Comparison of ENCODE assay signal across 8 cellular contexts in genomic region chr1:246566808-246567154, GRCh38. TPM values are rescaled to one million over a fixed set of nuclear protein-coding genes. Genes with fewer than 3 reads are reported as not detected.
DNase-seq lines count a peak whose midpoint lies in the region; ATAC-seq and TF ChIP-seq lines count a peak whose summit lies in the region.

No MANE protein-coding gene starts in this region.

- peak; percentile 6 for ATAC-seq in activated CD4-positive, CD25-positive, alpha-beta regulatory T cell treated with anti-CD3 and anti-CD28 coated beads, Interleukin-2, amount 50 U/mL, for 24 hours
- ATAC-seq in HCT116 (peak; percentile 19), lower lobe of right lung (peak; percentile 52 to 59)

- H3K4me1 ChIP-seq in HCT116 (ENCODE audit: control insufficient read depth in 1 of 2, insufficient read depth in 2 of 2, low read length in 2 of 2) (peaks cover 10 to 16% of the 10 kb centered on the region in 2 experiments), lower lobe of right lung (peaks cover 63% of the 10 kb centered on the region)

- no peaks in the 10 kb centered on the region for H3K27me3 ChIP-seq in HCT116 (ENCODE audit: insufficient read depth, low read length)
- no peaks in the 10 kb centered on the region for H3K27me3 ChIP-seq in lower lobe of right lung (ENCODE audit: low read depth)

- H3K9me2 ChIP-seq in HCT116 (ENCODE audit: insufficient read depth) = no peaks in the 10 kb centered on the region

- H3K9me3 ChIP-seq in HCT116 (ENCODE audit: control insufficient read depth in 1 of 2, insufficient read depth in 1 of 2, low read depth in 1 of 2, low read length in 2 of 2) = no peaks in the 10 kb centered on the region
- no peaks in the 10 kb centered on the region for H3K9me3 ChIP-seq in lower lobe of right lung

- RAD21 ChIA-PET in HCT116 (lab: Charles Lee; ENCODE audit: low non-redundant PET in 1 of 2, low total read pairs in 2 of 2, uncharacterized antibody in 2 of 2, unreplicated experiment in 2 of 2) = no interaction called here

- peaks cover 87% of the 10 kb centered on the region for H3K79me2 ChIP-seq in HCT116 (ENCODE audit: insufficient read depth, low read length)

- TF ChIP-seq CTCF in HCT116 (IDR thresholded peaks at IDR 0.05 in 2 of 3, conservative IDR thresholded peaks at IDR 0.05 in 1 of 3; ENCODE audit: borderline replicate concordance in 1 of 3, insufficient read depth in 1 of 3, low read depth in 2 of 3, low read length in 2 of 3) = no peak
- TF ChIP-seq CTCF in lower lobe of right lung (IDR thresholded peaks at IDR 0.05) = no peak

- no peak for DNase-seq in activated CD4-positive, CD25-positive, alpha-beta regulatory T cell treated with anti-CD3 and anti-CD28 coated beads, Interleukin-2, amount 50 U/mL, for 72 hours
- no peak for DNase-seq in HCT116 (ENCODE audit: low read depth, low spot score)
- DNase-seq in NCI-H2171 treated with DMSO at 0.1 percent for 48 hours (lab: John Stamatoyannopoulos, UW) = peak; percentile 85
- DNase-seq in lower lobe of right lung = no peak
- DNase-seq in 8988T = no peak

- peak overlapping the region; percentile 51 for H2AFZ ChIP-seq in HCT116 (ENCODE audit: low read depth, low read length, poor library complexity, severe bottlenecking)

- no peak for TF ChIP-seq POLR2A in HCT116 (IDR thresholded peaks at IDR 0.05; ENCODE audit: borderline replicate concordance, extremely low read depth, insufficient read depth, insufficient read length)

- CTCF ChIA-PET in HCT116 (lab: Charles Lee) = no interaction called here

- peak overlapping the region; percentile 80 for H3K9ac ChIP-seq in HCT116 (ENCODE audit: low read length)

- POLR2A ChIA-PET in HCT116 (lab: Charles Lee) = no interaction called here

- H4K20me1 ChIP-seq in HCT116 (ENCODE audit: insufficient read depth) = no peaks in the 10 kb centered on the region

- TF ChIP-seq RAD21 in HCT116 (IDR thresholded peaks at IDR 0.05; ENCODE audit: low read depth) = no peak

- H3K4me3 ChIP-seq in HCT116 (replicated peaks in 1 of 2; ENCODE audit: low read depth in 1 of 2, low read length in 2 of 2) (peak overlapping the region; percentile 73 to 92), lower lobe of right lung (peak overlapping the region; percentile 100)

- intact Hi-C loops in HCT116 (cut with micrococcal nuclease) = loop anchor here (2.0 kb wide), 2 partner anchors 122 to 132 kb away; no protein-coding TSS in a partner anchor
- intact Hi-C loops in lower lobe of right lung (cut with DNase I) = no loop called here

- peak overlapping the region; percentile 82 for H3K27ac ChIP-seq in HCT116 (ENCODE audit: low read depth, low read length)
- peak overlapping the region; percentile 86 for H3K27ac ChIP-seq in cingulate gyrus (ENCODE audit: low read depth, low read length)
- H3K27ac ChIP-seq in lower lobe of right lung = peak overlapping the region; percentile 96
- peak overlapping the region; percentile 84 for H3K27ac ChIP-seq in temporal lobe (ENCODE audit: low read depth, low read length)

- peaks cover 6 to 11% of the 10 kb centered on the region in 2 experiments; a peak in 3 of 4 replicates for H3K36me3 ChIP-seq in HCT116 (ENCODE audit: control insufficient read depth in 1 of 2, insufficient read depth in 2 of 2, low read length in 2 of 2)
- H3K36me3 ChIP-seq in lower lobe of right lung = peaks cover 21% of the 10 kb centered on the region

- no TSS peak for BruUV-seq in HCT116 (replicated peaks; lab: Mats Ljungman, UMichigan)

- peak overlapping the region; percentile 68 for H3K4me2 ChIP-seq in HCT116 (ENCODE audit: low read length)

TF ChIP-seq in HCT116, 20 proteins besides CTCF, POLR2A, EP300 and RAD21:
- TF ChIP-seq FOSL1 (IDR thresholded peaks at IDR 0.05; ENCODE audit: low read depth) = no peak
- TF ChIP-seq CEBPB (IDR thresholded peaks at IDR 0.05; ENCODE audit: low read depth) = no peak
- TF ChIP-seq REST (IDR thresholded peaks at IDR 0.05; ENCODE audit: low read depth) = no peak
- no peak for TF ChIP-seq POLR2AphosphoS5 (IDR thresholded peaks at IDR 0.05; ENCODE audit: low read depth, low read length)
- TF ChIP-seq JUND (IDR thresholded peaks at IDR 0.05) = no peak
- TF ChIP-seq MAX (IDR thresholded peaks at IDR 0.05) = no peak
- no peak for TF ChIP-seq YY1 (IDR thresholded peaks at IDR 0.05; ENCODE audit: extremely low read depth, insufficient replicate concordance, low read depth, low read length)
- no peak for TF ChIP-seq TCF7L2 (IDR thresholded peaks at IDR 0.05; ENCODE audit: borderline replicate concordance, extremely low read depth, insufficient read depth, insufficient read length)
- TF ChIP-seq CBX3 (IDR thresholded peaks at IDR 0.05; ENCODE audit: low read depth) = no peak
- TF ChIP-seq ZBTB33 (IDR thresholded peaks at IDR 0.05; ENCODE audit: extremely low read depth, insufficient replicate concordance, low read length) = no peak
- TF ChIP-seq ATF3 (IDR thresholded peaks at IDR 0.05) = no peak
- no peak for TF ChIP-seq ZFX (IDR thresholded peaks at IDR 0.05)

RNA-seq across cellular contexts. Expression of gene CNST, which starts 0.5 kb away (rescaled TPM):
- total RNA-seq in HCT116 (2021; ENCODE audit: unreplicated experiment) = 13.5 TPM
- 4.3 and 5.0 TPM in 2 replicates for polyA plus RNA-seq in HCT116 (2012)
- total RNA-seq in lower lobe of right lung = 31.4 TPM
- total RNA-seq in temporal lobe = 25.6 TPM

RNA-seq across cellular contexts. Expression of gene TFB2M, which starts 0.7 kb away (rescaled TPM):
- total RNA-seq in HCT116 (2021; ENCODE audit: unreplicated experiment) (24.4 TPM), lower lobe of right lung (10.2 TPM), temporal lobe (13.8 TPM)
- 6.8 and 9.3 TPM in 2 replicates for polyA plus RNA-seq in HCT116 (2012)

RNA-seq across cellular contexts. Expression of gene SMYD3, which starts 59.7 kb away (rescaled TPM):
- total RNA-seq in HCT116 (2021; ENCODE audit: unreplicated experiment) (33.6 TPM), lower lobe of right lung (20.5 TPM), temporal lobe (24.8 TPM)
- 29.5 and 38.2 TPM in 2 replicates for polyA plus RNA-seq in HCT116 (2012)
